23 cellular contexts compared by ENCODE assay signal in genomic region chr6:166713608-166714510, GRCh38.
"Had no signal": no experiment of that assay in that cellular context is flagged by ENCODE, and none has a peak within 500 bp of the region (broad histone marks: within the 10 kb centered on the region; RNA-seq: fewer than 3 reads in every experiment).

No MANE protein-coding gene starts in this region.

- H3K9me3 Mint-ChIP-seq: activated T-helper 1 cell treated with anti-CD3 and anti-CD28 coated beads, Interleukin-12 subunit alpha, Interleukin-12 subunit beta, Interleukin-2, Interleukin-4 antibody, amounts not matched to agents 30 ng/mL and 10 ng/mL and 1 ng/mL, durations not matched to agents 14 hours and 24 hours and 36 hours had no signal

- H3K36me3 Mint-ChIP-seq: mesothelial cell of epicardium, natural killer cell had no signal

- H3K4me1 Mint-ChIP-seq: activated naive CD8-positive, alpha-beta T cell treated with anti-CD3 and anti-CD28 coated beads, Interleukin-2, amount 50 U/mL, for 24 hours; mesothelial cell of epicardium; natural killer cell; stimulated activated memory B cell treated with anti-CD40 and anti-IgM and Interleukin-4, amounts not matched to agents 10 μg/mL and 1 μg/mL and 100 μg/mL, for 72 hours had no signal

- H3K27me3 ChIP-seq: cardiac muscle cell, left lung, neutrophil, pancreas, sigmoid colon, stomach, tibial nerve had no signal

- H3K27ac Mint-ChIP-seq: activated CD8-positive, alpha-beta T cell treated with anti-CD3 and anti-CD28 coated beads, Interleukin-2, amount 10 ng/mL, durations not matched to agents 7 days and 5 days; activated naive CD8-positive, alpha-beta T cell treated with anti-CD3 and anti-CD28 coated beads, Interleukin-2, amount 50 U/mL, for 24 hours; activated T-helper 1 cell treated with anti-CD3 and anti-CD28 coated beads, Interleukin-12 subunit alpha, Interleukin-12 subunit beta, Interleukin-2, Interleukin-4 antibody, amounts not matched to agents 30 ng/mL and 10 ng/mL and 1 ng/mL, durations not matched to agents 14 hours and 24 hours and 36 hours; mesothelial cell of epicardium; natural killer cell; stimulated activated memory B cell treated with anti-CD40 and anti-IgM and Interleukin-4, amounts not matched to agents 10 μg/mL and 1 μg/mL and 100 μg/mL, for 72 hours had no signal

- H3K4me1 ChIP-seq: pancreas, suprapubic skin had no signal

- H3K27me3 Mint-ChIP-seq: stimulated activated memory B cell treated with anti-CD40 and anti-IgM and Interleukin-4, amounts not matched to agents 10 μg/mL and 1 μg/mL and 100 μg/mL, for 72 hours had no signal

- H3K36me3 ChIP-seq: cardiac muscle cell, left lung, neutrophil, pancreas, sigmoid colon, stomach, suprapubic skin, tibial nerve, WERI-Rb-1 had no signal

- H3K27ac ChIP-seq: cardiac muscle cell, left lung, neutrophil, pancreas, suprapubic skin, tibial nerve, WERI-Rb-1 had no signal

- H3K4me3 ChIP-seq: cardiac muscle cell, left lung, lung, pancreas, sigmoid colon, smooth muscle cell, stomach, suprapubic skin, tibial nerve had no signal

- DNase-seq: activated CD4-positive, alpha-beta T cell treated with anti-CD3 and anti-CD28 coated beads for 1 hour; activated CD4-positive, alpha-beta T cell treated with anti-CD3 and anti-CD28 coated beads, Interleukin-2, amount 50 U/mL, for 1 hour; activated CD8-positive, alpha-beta T cell treated with anti-CD3 and anti-CD28 coated beads, Interleukin-2, amount 10 ng/mL, durations not matched to agents 7 days and 5 days; activated gamma-delta T cell; activated naive CD4-positive, alpha-beta T cell treated with anti-CD3 and anti-CD28 coated beads, Interleukin-2, amount 50 U/mL, for 16 hours; activated naive CD8-positive, alpha-beta T cell treated with anti-CD3 and anti-CD28 coated beads, Interleukin-2, amount 50 U/mL, for 24 hours; kidney; left lung; natural killer cell; pancreas; sigmoid colon; stimulated activated CD4-positive, alpha-beta T cell treated with anti-CD3 and anti-CD28 coated beads, Interleukin-15, amount 100 ng/mL, for 24 hours had no signal

- H3K4me3 Mint-ChIP-seq: activated CD8-positive, alpha-beta T cell treated with anti-CD3 and anti-CD28 coated beads, Interleukin-2, amount 10 ng/mL, durations not matched to agents 7 days and 5 days; activated naive CD8-positive, alpha-beta T cell treated with anti-CD3 and anti-CD28 coated beads, Interleukin-2, amount 50 U/mL, for 24 hours; activated T-helper 1 cell treated with anti-CD3 and anti-CD28 coated beads, Interleukin-12 subunit alpha, Interleukin-12 subunit beta, Interleukin-2, Interleukin-4 antibody, amounts not matched to agents 30 ng/mL and 10 ng/mL and 1 ng/mL, durations not matched to agents 14 hours and 24 hours and 36 hours; mesothelial cell of epicardium; natural killer cell; stimulated activated memory B cell treated with anti-CD40 and anti-IgM and Interleukin-4, amounts not matched to agents 10 μg/mL and 1 μg/mL and 100 μg/mL, for 72 hours had no signal

- H3K9me3 ChIP-seq: neutrophil, pancreas, sigmoid colon, suprapubic skin had no signal

- H3K4me2 ChIP-seq: smooth muscle cell had no signal
